ENCODE assay signal across 18 cellular contexts in the genomic region with DNA sequence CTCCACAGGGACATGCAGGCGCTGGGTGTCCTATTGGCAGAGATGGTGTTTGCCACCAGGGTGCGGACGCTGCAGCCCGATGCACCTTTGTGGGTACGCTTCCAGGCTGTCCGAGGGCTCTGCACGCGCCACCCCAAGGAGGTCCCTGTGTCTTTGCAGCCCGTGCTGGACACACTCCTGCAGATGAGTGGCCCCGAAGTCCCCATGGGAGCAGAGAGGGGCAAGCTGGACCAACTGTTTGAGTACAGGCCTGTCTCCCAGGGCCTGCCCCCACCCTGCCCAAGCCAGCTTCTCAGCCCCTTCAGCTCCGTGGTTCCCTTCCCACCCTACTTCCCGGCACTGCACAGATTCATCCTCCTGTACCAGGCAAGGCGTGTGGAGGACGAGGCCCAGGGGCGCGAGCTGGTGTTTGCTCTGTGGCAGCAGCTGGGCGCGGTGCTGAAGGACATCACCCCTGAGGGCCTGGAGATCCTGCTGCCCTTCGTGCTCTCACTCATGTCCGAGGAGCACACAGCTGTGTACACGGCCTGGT. TPM values are rescaled to one million over a fixed set of nuclear protein-coding genes. Genes with fewer than 3 reads are reported as not detected.
"Had no signal": no experiment of that assay in that cellular context is flagged by ENCODE, and none has a peak within 500 bp of the region (broad histone marks: within the 10 kb centered on the region; RNA-seq: fewer than 3 reads in every experiment).

No MANE protein-coding gene starts in this region.

- H3K27me3 ChIP-seq: brain microvascular endothelial cell had no signal

- DNase-seq: activated CD4-positive, alpha-beta T cell treated with anti-CD3 and anti-CD28 coated beads, Interleukin-2, amount 10 ng/mL, durations not matched to agents 24 days and 14 days; activated CD8-positive, alpha-beta T cell treated with anti-CD3 and anti-CD28 coated beads for 36 hours; activated naive CD4-positive, alpha-beta T cell treated with Interleukin-2 at 50 U/mL for 16 hours; activated T-cell treated with anti-CD3 and anti-CD28 coated beads, Interleukin-2, amount 50 U/mL, for 1 hour; brain microvascular endothelial cell; central memory CD4-positive, alpha-beta T cell; erythroblast; head of caudate nucleus; lower lobe of right lung; nephron progenitor cell; nucleus accumbens; T-cell; T-helper 9 cell; trophoblast cell had no signal

- H3K4me3 ChIP-seq: lower lobe of right lung had no signal

- H3K9me3 Mint-ChIP-seq: activated CD4-positive, alpha-beta T cell treated with anti-CD3 and anti-CD28 coated beads, Interleukin-2, amount 10 ng/mL, durations not matched to agents 24 days and 14 days; activated CD8-positive, alpha-beta T cell treated with anti-CD3 and anti-CD28 coated beads for 36 hours; activated T-helper 17 cell treated with anti-CD3 and anti-CD28 coated beads, Interleukin-2, amount 50 U/mL, for 72 hours; nephron progenitor cell; stimulated activated naive CD8-positive, alpha-beta T cell treated with anti-CD3 and anti-CD28 coated beads, Interleukin-15, Interleukin-2, amounts not matched to agents 100 ng/mL and 50 ng/mL, for 24 hours; T-cell had no signal

- H3K27me3 Mint-ChIP-seq: activated CD4-positive, alpha-beta T cell treated with anti-CD3 and anti-CD28 coated beads, Interleukin-2, amount 10 ng/mL, durations not matched to agents 24 days and 14 days; activated CD8-positive, alpha-beta T cell treated with anti-CD3 and anti-CD28 coated beads for 36 hours; activated T-helper 17 cell treated with anti-CD3 and anti-CD28 coated beads, Interleukin-2, amount 50 U/mL, for 72 hours; stimulated activated naive CD8-positive, alpha-beta T cell treated with anti-CD3 and anti-CD28 coated beads, Interleukin-15, Interleukin-2, amounts not matched to agents 100 ng/mL and 50 ng/mL, for 24 hours; T-cell had no signal

- H3K9me3 ChIP-seq: lower lobe of right lung had no signal

- H3K4me3 Mint-ChIP-seq: activated CD4-positive, alpha-beta T cell treated with anti-CD3 and anti-CD28 coated beads, Interleukin-2, amount 10 ng/mL, durations not matched to agents 24 days and 14 days; activated CD8-positive, alpha-beta T cell treated with anti-CD3 and anti-CD28 coated beads for 36 hours; activated T-helper 17 cell treated with anti-CD3 and anti-CD28 coated beads, Interleukin-2, amount 50 U/mL, for 72 hours; nephron progenitor cell; stimulated activated naive CD8-positive, alpha-beta T cell treated with anti-CD3 and anti-CD28 coated beads, Interleukin-15, Interleukin-2, amounts not matched to agents 100 ng/mL and 50 ng/mL, for 24 hours had no signal

- H3K27ac ChIP-seq: brain microvascular endothelial cell, lower lobe of right lung had no signal

- H3K27ac Mint-ChIP-seq: activated CD4-positive, alpha-beta T cell treated with anti-CD3 and anti-CD28 coated beads, Interleukin-2, amount 10 ng/mL, durations not matched to agents 24 days and 14 days; activated CD8-positive, alpha-beta T cell treated with anti-CD3 and anti-CD28 coated beads for 36 hours; stimulated activated naive CD8-positive, alpha-beta T cell treated with anti-CD3 and anti-CD28 coated beads, Interleukin-15, Interleukin-2, amounts not matched to agents 100 ng/mL and 50 ng/mL, for 24 hours; T-cell had no signal

- ATAC-seq: activated CD8-positive, alpha-beta T cell treated with anti-CD3 and anti-CD28 coated beads for 36 hours; activated T-helper 17 cell treated with anti-CD3 and anti-CD28 coated beads, Interleukin-2, amount 50 U/mL, for 72 hours; lower lobe of right lung; T-cell had no signal

RNA-seq across cellular contexts. Expression of a gene that starts 15.3 kb away (rescaled TPM):
- total RNA-seq: frontal cortex, skeletal muscle tissue had no signal

RNA-seq across cellular contexts. Expression of a gene that starts 34.5 kb away (rescaled TPM):
- total RNA-seq: activated CD4-positive, alpha-beta T cell treated with anti-CD3 and anti-CD28 coated beads, Interleukin-2, amount 10 ng/mL, durations not matched to agents 24 days and 14 days; activated T-helper 17 cell treated with anti-CD3 and anti-CD28 coated beads, Interleukin-2, amount 50 U/mL, for 72 hours had no signal
